In genomic region chrX:85001344-85001743, GRCh38 we compare ENCODE assay signal across 1 cellular context.
TF ChIP-seq lines count a peak whose summit lies in the region.

No MANE protein-coding gene starts in this region.

TF ChIP-seq in HEK293, 187 proteins besides CTCF, POLR2A, EP300 and RAD21 (continued from another document):
- no peak for TF ChIP-seq ZNF280C (tag by site-specific recombination; IDR thresholded peaks at IDR 0.05)
